In the genomic region with DNA sequence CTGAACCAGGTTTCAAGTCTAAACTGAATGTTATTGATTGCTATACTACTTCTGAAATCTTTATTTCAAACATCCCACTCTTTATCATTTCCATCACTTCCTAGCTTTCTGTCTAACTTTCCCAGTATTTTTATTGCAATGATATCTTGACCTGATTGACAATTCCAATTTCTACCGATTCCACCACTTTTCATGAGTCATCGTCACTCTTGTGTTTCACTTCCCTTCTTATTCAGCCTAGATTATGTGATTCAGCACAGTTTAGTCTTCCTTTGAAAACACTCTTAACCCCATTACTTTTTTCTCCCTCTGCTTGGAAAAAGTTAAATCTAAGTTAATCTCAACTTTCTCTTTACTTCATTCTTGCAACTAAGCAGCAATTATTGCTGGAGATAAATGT, we compare ENCODE assay signal across 12 cellular contexts.
DNase-seq lines count a peak whose midpoint lies in the region; ATAC-seq, FAIRE-seq and TF ChIP-seq lines count a peak whose summit lies in the region.
"Had no signal": no experiment of that assay in that cellular context is flagged by ENCODE, and none has a peak within 500 bp of the region (broad histone marks: within the 10 kb centered on the region; RNA-seq: fewer than 3 reads in every experiment).

No MANE protein-coding gene starts in this region.

- no peak for FAIRE-seq in K562 (lab: Jason Lieb, UNC)
- FAIRE-seq: A204.1 had no signal

- H3K27me3 Mint-ChIP-seq in T-cell: peaks cover 0 to 6% of the 10 kb centered on the region in 2 donors

- H3K36me3 Mint-ChIP-seq in T-cell: no peaks in the 10 kb centered on the region
- H3K36me3 Mint-ChIP-seq: memory B cell had no signal

- H3K9ac ChIP-seq in K562 (ENCODE audit: insufficient read depth in 1 of 2, low read depth in 2 of 2, low read length in 2 of 2): no peak overlapping the region

- in situ Hi-C loops in K562 (cut with MboI): no loop called here

- H3K27ac ChIP-seq in K562 (ENCODE audit: extremely low read depth, low read depth, low read length): no peak overlapping the region

- H3K4me3 Mint-ChIP-seq in T-cell: no peak overlapping the region
- H3K4me3 Mint-ChIP-seq: memory B cell had no signal

- TF ChIP-seq EP300 in K562 (IDR thresholded peaks at IDR 0.05; ENCODE audit: low read length): no peak

- H3K4me1 ChIP-seq in K562 (replicated peaks in 1 of 2; ENCODE audit: control insufficient read depth in 2 of 2, insufficient read depth in 2 of 2, low read length in 2 of 2): peaks cover 0 to 19% of the 10 kb centered on the region in 2 experiments; a peak in 3 of 5 replicates

- BruUV-seq in K562 (replicated peaks; lab: Mats Ljungman, UMichigan): no TSS peak

- H3K79me2 ChIP-seq in K562 (ENCODE audit: control insufficient read depth, insufficient read depth, low read length): no peaks in the 10 kb centered on the region

- TF ChIP-seq RAD21 in K562 (CRISPR knock-in tag; conservative IDR thresholded peaks at IDR 0.05 in 1 of 2, IDR thresholded peaks at IDR 0.05 in 1 of 2): no peak

- H4K20me1 ChIP-seq in K562 (replicated peaks; ENCODE audit: control insufficient read depth, insufficient read depth, low read length): no peaks in the 10 kb centered on the region

- WGBS in K562 (ENCODE audit: insufficient coverage, low coverage, missing lambda C conversion rate): 4% methylated on average over 2 of the region's 2 CpGs

- no peak overlapping the region for H3K4me3 ChIP-seq in K562
- H3K4me3 ChIP-seq in skeletal muscle cell (ENCODE audit: low read depth, low read length): no peak overlapping the region

- intact Hi-C loops in K562 (cut with micrococcal nuclease): no loop called here

- H3K4me2 ChIP-seq in K562 (ENCODE audit: insufficient read depth, low read length): no peak overlapping the region

- POLR2A ChIA-PET in K562 (lab: Yijun Ruan, JAX) (no interaction called here), T-cell (lab: Charles Lee) (no interaction called here)

- no peaks in the 10 kb centered on the region for H3K9me3 ChIP-seq in K562 (replicated peaks; ENCODE audit: control insufficient read depth, insufficient read depth, low read depth, low read length)

- H3K36me3 ChIP-seq in K562 (ENCODE audit: control insufficient read depth, insufficient read depth, low read length): no peaks in the 10 kb centered on the region

- H3K9me3 Mint-ChIP-seq in T-cell: no peaks in the 10 kb centered on the region

- H3K4me1 Mint-ChIP-seq in T-cell: no peaks in the 10 kb centered on the region

- peak overlapping the region; percentile 32 for H2AFZ ChIP-seq in K562 (ENCODE audit: low read depth, low read length)

- peak; percentile 25; the same call in 1 of the 3 replicates for ATAC-seq in K562
- no peak for ATAC-seq in T-cell (replicated peaks in 1 of 4)
- ATAC-seq: Panc1 had no signal

- H3K27me3 ChIP-seq in K562 (ENCODE audit: control insufficient read depth in 2 of 2, insufficient read depth in 2 of 2, low read length in 2 of 2): no peaks in the 10 kb centered on the region; a peak in 1 of 5 replicates

- CTCF ChIA-PET in K562 (lab: Yijun Ruan, JAX; ENCODE audit: low intra/inter-chr PET ratio) (no interaction called here), T-cell (lab: Charles Lee) (no interaction called here)

- no peak for TF ChIP-seq POLR2A in K562 (conservative IDR thresholded peaks at IDR 0.05)

- DNase-seq in SIG-M5 treated with dmso at 0.1 percent for 504 hours (lab: John Stamatoyannopoulos, UW; ENCODE audit: unreplicated experiment): peak; percentile 59
- no peak for DNase-seq in SIG-M5 (lab: John Stamatoyannopoulos, UW)
- DNase-seq in NOMO-1 (lab: John Stamatoyannopoulos, UW; ENCODE audit: unreplicated experiment in 2 of 2): peak; percentile 17 to 85
- DNase-seq in K562 (ENCODE audit: extremely low read depth in 1 of 4, low spot score in 3 of 4): peak in 1 of 4 experiments; percentile 24
- DNase-seq in skeletal muscle cell (ENCODE audit: low read depth): peak; percentile 41
- no peak for DNase-seq in NCI-H1092 (lab: John Stamatoyannopoulos, UW)
- DNase-seq in T-cell: no peak
- DNase-seq in islet precursor cell: no peak
- DNase-seq: amniotic stem cell had no signal

- no peak overlapping the region for H3K27ac Mint-ChIP-seq in T-cell
- H3K27ac Mint-ChIP-seq: memory B cell had no signal

- no peaks in the 10 kb centered on the region for H3K9me1 ChIP-seq in K562 (ENCODE audit: control insufficient read depth, insufficient read depth, low read length)

- TF ChIP-seq CTCF in K562 (IDR thresholded peaks at IDR 0.05 in 2 of 3, conservative IDR thresholded peaks at IDR 0.05 in 1 of 3; ENCODE audit: insufficient read depth in 2 of 3, low read depth in 1 of 3, low read length in 3 of 3): no peak

TF ChIP-seq in K562, 482 proteins besides CTCF, POLR2A, EP300 and RAD21 (continues in another document):
- TF ChIP-seq EHMT2 (IDR thresholded peaks at IDR 0.05) (peak; percentile 82), ZKSCAN8 (CRISPR knock-in tag; IDR thresholded peaks at IDR 0.05) (no peak), SP2 (IDR thresholded peaks at IDR 0.05; ENCODE audit: extremely low read depth, low read depth, low read length, poor library complexity, severe bottlenecking) (no peak), NELFE (IDR thresholded peaks at IDR 0.05; ENCODE audit: insufficient read depth, insufficient read length) (no peak), ETS2 (tag; IDR thresholded peaks at IDR 0.05; ENCODE audit: borderline replicate concordance, poor library complexity, severe bottlenecking) (no peak), ARID1B (IDR thresholded peaks at IDR 0.05) (peak; percentile 67), MCM3 (IDR thresholded peaks at IDR 0.05) (no peak), FOSL1 (tag; conservative IDR thresholded peaks at IDR 0.05) (peak; percentile 71; the same call in 1 of the 2 replicates), C11orf30 (IDR thresholded peaks at IDR 0.05; ENCODE audit: low read depth) (peak; percentile 92), NFYB (IDR thresholded peaks at IDR 0.05; ENCODE audit: extremely low read depth, insufficient read length) (no peak), ZNF785 (CRISPR knock-in tag; IDR thresholded peaks at IDR 0.05) (no peak), ZNF184 (CRISPR knock-in tag; IDR thresholded peaks at IDR 0.05) (no peak), MAFK (IDR thresholded peaks at IDR 0.05; ENCODE audit: low read length) (peak; percentile 74)
- TF ChIP-seq, protein P1, sequence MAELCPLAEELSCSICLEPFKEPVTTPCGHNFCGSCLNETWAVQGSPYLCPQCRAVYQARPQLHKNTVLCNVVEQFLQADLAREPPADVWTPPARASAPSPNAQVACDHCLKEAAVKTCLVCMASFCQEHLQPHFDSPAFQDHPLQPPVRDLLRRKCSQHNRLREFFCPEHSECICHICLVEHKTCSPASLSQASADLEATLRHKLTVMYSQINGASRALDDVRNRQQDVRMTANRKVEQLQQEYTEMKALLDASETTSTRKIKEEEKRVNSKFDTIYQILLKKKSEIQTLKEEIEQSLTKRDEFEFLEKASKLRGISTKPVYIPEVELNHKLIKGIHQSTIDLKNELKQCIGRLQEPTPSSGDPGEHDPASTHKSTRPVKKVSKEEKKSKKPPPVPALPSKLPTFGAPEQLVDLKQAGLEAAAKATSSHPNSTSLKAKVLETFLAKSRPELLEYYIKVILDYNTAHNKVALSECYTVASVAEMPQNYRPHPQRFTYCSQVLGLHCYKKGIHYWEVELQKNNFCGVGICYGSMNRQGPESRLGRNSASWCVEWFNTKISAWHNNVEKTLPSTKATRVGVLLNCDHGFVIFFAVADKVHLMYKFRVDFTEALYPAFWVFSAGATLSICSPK (IDR thresholded peaks at IDR 0.05; ENCODE audit: borderline replicate concordance): no peak
- TF ChIP-seq, protein P2, sequence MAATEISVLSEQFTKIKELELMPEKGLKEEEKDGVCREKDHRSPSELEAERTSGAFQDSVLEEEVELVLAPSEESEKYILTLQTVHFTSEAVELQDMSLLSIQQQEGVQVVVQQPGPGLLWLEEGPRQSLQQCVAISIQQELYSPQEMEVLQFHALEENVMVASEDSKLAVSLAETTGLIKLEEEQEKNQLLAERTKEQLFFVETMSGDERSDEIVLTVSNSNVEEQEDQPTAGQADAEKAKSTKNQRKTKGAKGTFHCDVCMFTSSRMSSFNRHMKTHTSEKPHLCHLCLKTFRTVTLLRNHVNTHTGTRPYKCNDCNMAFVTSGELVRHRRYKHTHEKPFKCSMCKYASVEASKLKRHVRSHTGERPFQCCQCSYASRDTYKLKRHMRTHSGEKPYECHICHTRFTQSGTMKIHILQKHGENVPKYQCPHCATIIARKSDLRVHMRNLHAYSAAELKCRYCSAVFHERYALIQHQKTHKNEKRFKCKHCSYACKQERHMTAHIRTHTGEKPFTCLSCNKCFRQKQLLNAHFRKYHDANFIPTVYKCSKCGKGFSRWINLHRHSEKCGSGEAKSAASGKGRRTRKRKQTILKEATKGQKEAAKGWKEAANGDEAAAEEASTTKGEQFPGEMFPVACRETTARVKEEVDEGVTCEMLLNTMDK (IDR thresholded peaks at IDR 0.05; ENCODE audit: borderline replicate concordance, insufficient read depth, low read depth, low read length, poor library complexity, severe bottlenecking): no peak
- TF ChIP-seq, protein P3, sequence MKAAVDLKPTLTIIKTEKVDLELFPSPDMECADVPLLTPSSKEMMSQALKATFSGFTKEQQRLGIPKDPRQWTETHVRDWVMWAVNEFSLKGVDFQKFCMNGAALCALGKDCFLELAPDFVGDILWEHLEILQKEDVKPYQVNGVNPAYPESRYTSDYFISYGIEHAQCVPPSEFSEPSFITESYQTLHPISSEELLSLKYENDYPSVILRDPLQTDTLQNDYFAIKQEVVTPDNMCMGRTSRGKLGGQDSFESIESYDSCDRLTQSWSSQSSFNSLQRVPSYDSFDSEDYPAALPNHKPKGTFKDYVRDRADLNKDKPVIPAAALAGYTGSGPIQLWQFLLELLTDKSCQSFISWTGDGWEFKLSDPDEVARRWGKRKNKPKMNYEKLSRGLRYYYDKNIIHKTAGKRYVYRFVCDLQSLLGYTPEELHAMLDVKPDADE (conservative IDR thresholded peaks at IDR 0.05; ENCODE audit: control insufficient read depth, low read depth, low read length): no peak
- TF ChIP-seq, protein P4, sequence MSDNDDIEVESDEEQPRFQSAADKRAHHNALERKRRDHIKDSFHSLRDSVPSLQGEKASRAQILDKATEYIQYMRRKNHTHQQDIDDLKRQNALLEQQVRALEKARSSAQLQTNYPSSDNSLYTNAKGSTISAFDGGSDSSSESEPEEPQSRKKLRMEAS (CRISPR knock-in tag; IDR thresholded peaks at IDR 0.05): no peak

Comparison
In these comparisons a context has a peak if more than half of its experiments do, and no peak if none do; other contexts are left out.
1. DNase-seq: peak in SIG-M5 treated with dmso at 0.1 percent for 504 hours (single experiment), NOMO-1 (2 of 2) and skeletal muscle cell (single experiment); none in SIG-M5 (single experiment), NCI-H1092 (single experiment), T-cell (0 of 34) and islet precursor cell (single experiment).